Comparison of ENCODE assay signal across 8 cellular contexts in the genomic region with DNA sequence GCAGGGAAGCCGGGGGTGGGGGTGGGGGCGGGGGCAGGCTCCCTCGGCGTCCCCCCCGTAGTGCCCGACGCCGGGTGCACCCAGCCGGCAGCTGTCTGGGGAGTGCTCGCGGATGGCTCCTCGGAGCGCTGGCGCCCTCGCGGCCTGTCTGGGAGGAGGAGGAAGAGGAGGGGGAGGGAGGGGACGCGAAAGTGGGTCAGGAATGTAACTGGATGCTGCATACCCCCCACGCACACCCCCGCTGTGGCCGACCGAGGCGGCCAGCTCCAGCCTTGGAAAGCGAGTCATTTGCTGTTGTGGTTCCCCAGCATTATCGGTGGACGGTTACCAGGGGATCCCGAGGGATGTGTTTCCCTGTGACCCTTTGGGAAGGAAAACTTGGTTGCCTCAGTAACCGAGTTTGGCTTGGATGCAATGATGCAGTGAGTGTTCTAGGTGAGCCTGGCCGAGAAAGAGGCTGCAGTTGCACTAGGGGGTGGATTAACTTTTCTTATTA. TPM values are rescaled to one million over a fixed set of nuclear protein-coding genes. Genes with fewer than 3 reads are reported as not detected.
DNase-seq lines count a peak whose midpoint lies in the region; ATAC-seq and TF ChIP-seq lines count a peak whose summit lies in the region.

No MANE protein-coding gene starts in this region.

- H3K9me3 Mint-ChIP-seq in activated naive CD8-positive, alpha-beta T cell treated with anti-CD3 and anti-CD28 coated beads, Interleukin-2, amount 50 U/mL, for 24 hours = no peaks in the 10 kb centered on the region
- no peaks in the 10 kb centered on the region for H3K9me3 Mint-ChIP-seq in osteocyte (ENCODE audit: unreplicated experiment)

- peaks cover 28% of the 10 kb centered on the region for H3K4me1 Mint-ChIP-seq in activated naive CD8-positive, alpha-beta T cell treated with anti-CD3 and anti-CD28 coated beads, Interleukin-2, amount 50 U/mL, for 24 hours
- peaks cover 10% of the 10 kb centered on the region for H3K4me1 Mint-ChIP-seq in osteocyte (ENCODE audit: unreplicated experiment)

- no peak for TF ChIP-seq CTCF in GM06990 (IDR thresholded peaks at IDR 0.05; ENCODE audit: insufficient read depth, low read length, poor library complexity, severe bottlenecking)
- no peak for TF ChIP-seq CTCF in osteocyte (IDR thresholded peaks at IDR 0.05)

- no peak overlapping the region for H3K27ac Mint-ChIP-seq in activated naive CD8-positive, alpha-beta T cell treated with anti-CD3 and anti-CD28 coated beads, Interleukin-2, amount 50 U/mL, for 24 hours
- peak overlapping the region; percentile 15 for H3K27ac Mint-ChIP-seq in osteocyte (ENCODE audit: unreplicated experiment)

- ATAC-seq in activated naive CD8-positive, alpha-beta T cell treated with anti-CD3 and anti-CD28 coated beads, Interleukin-2, amount 50 U/mL, for 24 hours = no peak
- ATAC-seq in left ventricle myocardium superior = peak; percentile 77
- ATAC-seq in GM19455 (IDR thresholded peaks at IDR 0.05; ENCODE audit: unreplicated experiment) = no peak
- no peak for ATAC-seq in HG02870 (IDR thresholded peaks at IDR 0.05; ENCODE audit: unreplicated experiment)

- peak overlapping the region; percentile 58 for H3K4me3 ChIP-seq in GM06990 (replicated peaks; ENCODE audit: low read depth, low read length)

- DNase-seq in GM06990 (ENCODE audit: extremely low read depth, insufficient read length) (peak; percentile 16), LHCN-M2 (ENCODE audit: low read depth) (peak; percentile 65), left ventricle myocardium superior (peak; percentile 73), osteocyte (ENCODE audit: extremely low spot score, unreplicated experiment) (peak; percentile 85), NCI-H446 (lab: John Stamatoyannopoulos, UW) (no peak)
- DNase-seq in activated naive CD8-positive, alpha-beta T cell treated with anti-CD3 and anti-CD28 coated beads, Interleukin-2, amount 50 U/mL, for 24 hours = peak; percentile 20

- peak overlapping the region; percentile 67 for H3K4me3 Mint-ChIP-seq in activated naive CD8-positive, alpha-beta T cell treated with anti-CD3 and anti-CD28 coated beads, Interleukin-2, amount 50 U/mL, for 24 hours
- peak overlapping the region; percentile 60 for H3K4me3 Mint-ChIP-seq in osteocyte (ENCODE audit: unreplicated experiment)

- peaks cover 23% of the 10 kb centered on the region for H3K27me3 Mint-ChIP-seq in activated naive CD8-positive, alpha-beta T cell treated with anti-CD3 and anti-CD28 coated beads, Interleukin-2, amount 50 U/mL, for 24 hours
- H3K27me3 Mint-ChIP-seq in osteocyte (ENCODE audit: unreplicated experiment) = no peaks in the 10 kb centered on the region

- H3K36me3 Mint-ChIP-seq in activated naive CD8-positive, alpha-beta T cell treated with anti-CD3 and anti-CD28 coated beads, Interleukin-2, amount 50 U/mL, for 24 hours (ENCODE audit: low read depth) = no peaks in the 10 kb centered on the region
- no peaks in the 10 kb centered on the region for H3K36me3 Mint-ChIP-seq in osteocyte (ENCODE audit: unreplicated experiment)

- intact Hi-C loops in left ventricle myocardium superior (cut with micrococcal nuclease) = no loop called here

- no peaks in the 10 kb centered on the region for H3K36me3 ChIP-seq in GM06990 (ENCODE audit: control insufficient read depth, insufficient read depth, low read length)

- H3K27me3 ChIP-seq in GM06990 (replicated peaks; ENCODE audit: control insufficient read depth, insufficient read depth, low read length) = no peaks in the 10 kb centered on the region; the same call in 1 of the 2 replicates

RNA-seq across cellular contexts. Expression of gene RREB1, which starts 55.3 kb away (rescaled TPM):
- 9.9 and 11.5 TPM in 2 replicates for total RNA-seq in LHCN-M2 (2014; rRNA removed)
- 5.4 TPM for polyA plus RNA-seq in LHCN-M2 (2012)
- 36.2 TPM for total RNA-seq in left ventricle myocardium superior
- total RNA-seq in osteocyte = 29.4 and 29.9 TPM in 2 replicates

Comparison
In these comparisons a context has a peak if more than half of its experiments do, and no peak if none do; other contexts are left out.
1. DNase-seq: peak in GM06990 (single experiment), LHCN-M2 (single experiment), activated naive CD8-positive, alpha-beta T cell treated with anti-CD3 and anti-CD28 coated beads, Interleukin-2, amount 50 U/mL, for 24 hours (single experiment), left ventricle myocardium superior (single experiment) and osteocyte (single experiment); none in NCI-H446 (0 of 2).